Comparison of ENCODE assay signal across 23 cellular contexts in genomic region chr6:8343600-8343999, GRCh38.
"Had no signal": no experiment of that assay in that cellular context is flagged by ENCODE, and none has a peak within 500 bp of the region (broad histone marks: within the 10 kb centered on the region; RNA-seq: fewer than 3 reads in every experiment).

No MANE protein-coding gene starts in this region.

- H3K4me1 ChIP-seq: Peyer's patch, SJSA1 had no signal

- H3K36me3 Mint-ChIP-seq: T-cell had no signal

- H3K27ac Mint-ChIP-seq: T-cell had no signal

- DNase-seq: Kasumi-1, MG63, MV-4-11, NCI-H1092, NCI-H1105, NCI-H1694 treated with DMSO at 0.1 percent for 48 hours, NCI-H187 treated with DMSO at 0.1 percent for 48 hours, NCI-H2171 treated with DMSO at 0.1 percent for 48 hours, NCI-H2227 treated with DMSO at 0.1 percent for 48 hours, NCI-H345, NCI-H446, NCI-H510A treated with DMSO at 0.1 percent for 48 hours, NCI-H524 treated with DMSO at 0.1 percent for 48 hours, NCI-H774, OCI-M1, PC-3, Peyer's patch, Right ventricle myocardium superior, RPMI8226, SHP77 treated with DMSO at 0.1 percent for 48 hours, T-cell had no signal

- ATAC-seq: PC-3, SK-N-SH treated with all-trans-retinoic acid at 6 μM for 48 hours, T-cell had no signal

- H3K4me1 Mint-ChIP-seq: T-cell had no signal

- H3K36me3 ChIP-seq: MG63, Peyer's patch, SJSA1 had no signal

- H3K9me3 ChIP-seq: MG63, SJSA1 had no signal

- H3K27ac ChIP-seq: Peyer's patch, SJSA1 had no signal

- H3K27me3 ChIP-seq: MG63, Peyer's patch had no signal

- H3K4me3 ChIP-seq: MG63, Peyer's patch, SJSA1 had no signal

- H3K4me3 Mint-ChIP-seq: T-cell had no signal
